In the genomic region with DNA sequence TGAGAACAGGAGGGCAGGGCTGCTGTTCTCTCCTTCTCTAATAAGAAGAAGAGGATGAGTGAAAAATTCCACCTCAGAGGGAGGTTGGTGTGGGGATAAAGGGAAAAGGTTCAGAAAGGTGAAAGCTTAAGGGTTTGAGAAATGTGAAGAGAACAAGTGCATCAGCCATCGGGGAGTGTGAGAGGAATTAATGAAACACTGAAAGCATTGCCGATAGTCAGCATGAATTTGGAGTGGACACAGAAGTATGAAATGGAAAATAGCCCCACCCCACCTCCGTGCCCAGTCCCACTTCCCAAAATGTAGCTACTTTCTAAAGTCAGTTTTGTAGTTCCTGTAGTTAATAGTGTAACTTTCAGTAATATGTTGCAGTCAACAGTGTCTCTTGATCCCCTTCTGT, we compare ENCODE assay signal across 16 cellular contexts. TPM values are rescaled to one million over a fixed set of nuclear protein-coding genes. Genes with fewer than 3 reads are reported as not detected.
A peak's percentile ranks its signal among the peaks of the same experiment; 100 is the strongest.
DNase-seq lines count a peak whose midpoint lies in the region; TF ChIP-seq lines count a peak whose summit lies in the region.
"Had no signal": no experiment of that assay in that cellular context is flagged by ENCODE, and none has a peak within 500 bp of the region (broad histone marks: within the 10 kb centered on the region; RNA-seq: fewer than 3 reads in every experiment).

No MANE protein-coding gene starts in this region.

- peaks cover 46% of the 10 kb centered on the region for H3K4me1 Mint-ChIP-seq in activated naive CD4-positive, alpha-beta T cell treated with anti-CD3 and anti-CD28 coated beads for 36 hours (ENCODE audit: low read depth)
- H3K4me1 Mint-ChIP-seq in activated naive CD4-positive, alpha-beta T cell treated with anti-CD3 and anti-CD28 coated beads, Interleukin-2, amount 10 ng/mL, durations not matched to agents 7 days and 5 days, result peaks cover 33% of the 10 kb centered on the region

- no peak overlapping the region for H3K27ac ChIP-seq in OCI-LY3 (ENCODE audit: low read length)
- peak overlapping the region; percentile 76 to 82 for H3K27ac ChIP-seq in esophagus (ENCODE audit: low read depth in 2 of 2, low read length in 1 of 2)
- peak overlapping the region; percentile 84 for H3K27ac ChIP-seq in suprapubic skin
- H3K27ac ChIP-seq: brain microvascular endothelial cell, tibial artery had no signal

- peak overlapping the region; percentile 32 for H3K27ac Mint-ChIP-seq in activated naive CD4-positive, alpha-beta T cell treated with anti-CD3 and anti-CD28 coated beads for 36 hours
- H3K27ac Mint-ChIP-seq in activated naive CD4-positive, alpha-beta T cell treated with anti-CD3 and anti-CD28 coated beads, Interleukin-2, amount 10 ng/mL, durations not matched to agents 7 days and 5 days, result no peak overlapping the region

- H3K9me3 Mint-ChIP-seq in activated naive CD4-positive, alpha-beta T cell treated with anti-CD3 and anti-CD28 coated beads for 36 hours, result no peaks in the 10 kb centered on the region
- no peaks in the 10 kb centered on the region for H3K9me3 Mint-ChIP-seq in activated naive CD4-positive, alpha-beta T cell treated with anti-CD3 and anti-CD28 coated beads, Interleukin-2, amount 10 ng/mL, durations not matched to agents 7 days and 5 days
- H3K9me3 Mint-ChIP-seq: T-helper 1 cell treated with Interleukin-12 subunit alpha and Interleukin-12 subunit beta and Interleukin-4 antibody, amounts not matched to agents 30 μg/mL and 1 μg/mL, for 36 hours had no signal

- H3K9ac ChIP-seq in OCI-LY3 (ENCODE audit: low read length), result no peak overlapping the region

- CTCF ChIA-PET in activated naive CD4-positive, alpha-beta T cell treated with anti-CD3 and anti-CD28 coated beads for 36 hours (lab: Charles Lee), result interaction anchor here (0.6 to 2.0 kb wide), 6 partner anchors 17 to 376 kb away, joined by 3 to 9 read pairs (median 4); partner anchors contain the start of gene DIP2B
- CTCF ChIA-PET in activated naive CD4-positive, alpha-beta T cell treated with anti-CD3 and anti-CD28 coated beads, Interleukin-2, amount 10 ng/mL, durations not matched to agents 7 days and 5 days (lab: Charles Lee), result interaction anchor here (0.8 to 1.5 kb wide), 4 partner anchors 14 to 102 kb away, joined by 3 to 4 read pairs (median 3); partner anchors contain the start of gene DIP2B

- H4K20me1 ChIP-seq in OCI-LY3 (ENCODE audit: insufficient read depth, low read length), result 0 out of 2 replicates have a peak, but pooled peaks cover 3% of the 10 kb centered on the region

- H3K4me3 Mint-ChIP-seq in activated naive CD4-positive, alpha-beta T cell treated with anti-CD3 and anti-CD28 coated beads for 36 hours, result no peak overlapping the region
- H3K4me3 Mint-ChIP-seq in activated naive CD4-positive, alpha-beta T cell treated with anti-CD3 and anti-CD28 coated beads, Interleukin-2, amount 10 ng/mL, durations not matched to agents 7 days and 5 days, result no peak overlapping the region
- H3K4me3 Mint-ChIP-seq: T-helper 1 cell treated with Interleukin-12 subunit alpha and Interleukin-12 subunit beta and Interleukin-4 antibody, amounts not matched to agents 30 μg/mL and 1 μg/mL, for 36 hours had no signal

- H3K27me3 Mint-ChIP-seq in activated naive CD4-positive, alpha-beta T cell treated with anti-CD3 and anti-CD28 coated beads for 36 hours (ENCODE audit: low read depth), result no peaks in the 10 kb centered on the region
- no peaks in the 10 kb centered on the region for H3K27me3 Mint-ChIP-seq in activated naive CD4-positive, alpha-beta T cell treated with anti-CD3 and anti-CD28 coated beads, Interleukin-2, amount 10 ng/mL, durations not matched to agents 7 days and 5 days

- WGBS in esophagus, 2 donors, result 71% methylated on average over 3 of the region's 3 CpGs
- WGBS in suprapubic skin, result 61% methylated on average over 3 of the region's 3 CpGs

- no peak for TF ChIP-seq EP300 in suprapubic skin (IDR thresholded peaks at IDR 0.05)

- TF ChIP-seq POLR2A in suprapubic skin (IDR thresholded peaks at IDR 0.05), result no peak

- intact Hi-C loops in activated naive CD4-positive, alpha-beta T cell treated with anti-CD3 and anti-CD28 coated beads for 36 hours (cut with micrococcal nuclease), result no loop called here

- DNase-seq in activated naive CD4-positive, alpha-beta T cell treated with anti-CD3 and anti-CD28 coated beads for 36 hours, result no peak
- DNase-seq in activated naive CD4-positive, alpha-beta T cell treated with anti-CD3 and anti-CD28 coated beads, Interleukin-2, amount 10 ng/mL, durations not matched to agents 7 days and 5 days, result no peak
- no peak for DNase-seq in suprapubic skin (ENCODE audit: low spot score in 2 of 2)
- DNase-seq in NCI-H2029 (lab: John Stamatoyannopoulos, UW), result no peak
- no peak for DNase-seq in medulla oblongata (ENCODE audit: extremely low spot score)
- DNase-seq in COLO829 (ENCODE audit: low spot score), result no peak
- DNase-seq: activated CD8-positive, alpha-beta memory T cell treated with anti-CD3 and anti-CD28 coated beads, Interleukin-2, amount 50 U/mL, for 48 hours; GF-D8; NCI-H1105 treated with DMSO at 0.1 percent for 48 hours; NCI-H748 treated with DMSO at 0.1 percent for 48 hours; right cardiac atrium had no signal

- peaks cover 9% of the 10 kb centered on the region; the same call in 1 of the 2 replicates for H3K79me2 ChIP-seq in OCI-LY3 (ENCODE audit: low read length)

- H3K36me3 ChIP-seq in OCI-LY3 (replicated peaks; ENCODE audit: low read depth, low read length) (peaks cover 3% of the 10 kb centered on the region), esophagus (ENCODE audit: control insufficient read depth in 2 of 2, insufficient read depth in 2 of 2, low read length in 1 of 2) (no peaks in the 10 kb centered on the region), suprapubic skin (no peaks in the 10 kb centered on the region)
- H3K36me3 ChIP-seq: brain microvascular endothelial cell, tibial artery had no signal

- no peak overlapping the region for H2AFZ ChIP-seq in OCI-LY3 (ENCODE audit: low read depth, low read length)

- H3K4me3 ChIP-seq in OCI-LY3 (ENCODE audit: low read length) (peak overlapping the region; percentile 22; the same call in 1 of the 2 replicates), esophagus (ENCODE audit: low read depth in 1 of 2, low read length in 2 of 2) (no peak overlapping the region), suprapubic skin (peak overlapping the region; percentile 16)
- H3K4me3 ChIP-seq: tibial artery had no signal

- peaks cover 4% of the 10 kb centered on the region for H3K36me3 Mint-ChIP-seq in activated naive CD4-positive, alpha-beta T cell treated with anti-CD3 and anti-CD28 coated beads for 36 hours (ENCODE audit: low read depth)
- peaks cover 23% of the 10 kb centered on the region for H3K36me3 Mint-ChIP-seq in activated naive CD4-positive, alpha-beta T cell treated with anti-CD3 and anti-CD28 coated beads, Interleukin-2, amount 10 ng/mL, durations not matched to agents 7 days and 5 days

- H3K4me1 ChIP-seq in OCI-LY3 (ENCODE audit: low read length), result peaks cover 24% of the 10 kb centered on the region
- H3K4me1 ChIP-seq in esophagus (ENCODE audit: control insufficient read depth in 2 of 2, insufficient read depth in 2 of 2, low read length in 1 of 2), result peaks cover 2 to 7% of the 10 kb centered on the region in 2 donors
- H3K4me1 ChIP-seq in suprapubic skin, result peaks cover 66% of the 10 kb centered on the region
- H3K4me1 ChIP-seq: tibial artery had no signal

- H3K4me2 ChIP-seq in OCI-LY3 (ENCODE audit: low read length), result peak overlapping the region; percentile 52

- H3K27me3 ChIP-seq in OCI-LY3 (ENCODE audit: low read depth, low read length), result no peaks in the 10 kb centered on the region
- no peaks in the 10 kb centered on the region for H3K27me3 ChIP-seq in esophagus (ENCODE audit: control insufficient read depth in 1 of 2, insufficient read depth in 2 of 2, low read length in 2 of 2)
- no peaks in the 10 kb centered on the region for H3K27me3 ChIP-seq in suprapubic skin
- H3K27me3 ChIP-seq: brain microvascular endothelial cell, tibial artery had no signal

- no peak for TF ChIP-seq CTCF in OCI-LY3 (IDR thresholded peaks at IDR 0.05; ENCODE audit: low read depth, low read length)
- no peak for TF ChIP-seq CTCF in suprapubic skin (IDR thresholded peaks at IDR 0.05)

- H3K9me3 ChIP-seq in OCI-LY3 (ENCODE audit: insufficient read depth, low read length) (no peaks in the 10 kb centered on the region), esophagus (ENCODE audit: control insufficient read depth in 2 of 2, insufficient read depth in 1 of 2, low read depth in 1 of 2, low read length in 1 of 2) (no peaks in the 10 kb centered on the region), suprapubic skin (no peaks in the 10 kb centered on the region)
- H3K9me3 ChIP-seq: tibial artery had no signal

RNA-seq across cellular contexts. Expression of gene DIP2B, which starts 33.4 kb away (rescaled TPM):
- 10 to 100 TPM; 27.8 to 28.2 TPM for total RNA-seq in activated naive CD4-positive, alpha-beta T cell treated with anti-CD3 and anti-CD28 coated beads for 36 hours
- polyA plus RNA-seq in esophagus, result 10 to 100 TPM in 1 of 2 donors, 1 to 10 TPM in 1; 7.2 to 10.0 TPM
- 10 to 100 TPM; 68.6 to 97.2 (median 73.7) TPM for total RNA-seq in suprapubic skin

Comparison
In these comparisons a context has a peak if more than half of its experiments do, and no peak if none do; other contexts are left out.
1. H3K4me3 ChIP-seq: peak in OCI-LY3 (single experiment) and suprapubic skin (single experiment); none in esophagus (0 of 2).